In the genomic region with DNA sequence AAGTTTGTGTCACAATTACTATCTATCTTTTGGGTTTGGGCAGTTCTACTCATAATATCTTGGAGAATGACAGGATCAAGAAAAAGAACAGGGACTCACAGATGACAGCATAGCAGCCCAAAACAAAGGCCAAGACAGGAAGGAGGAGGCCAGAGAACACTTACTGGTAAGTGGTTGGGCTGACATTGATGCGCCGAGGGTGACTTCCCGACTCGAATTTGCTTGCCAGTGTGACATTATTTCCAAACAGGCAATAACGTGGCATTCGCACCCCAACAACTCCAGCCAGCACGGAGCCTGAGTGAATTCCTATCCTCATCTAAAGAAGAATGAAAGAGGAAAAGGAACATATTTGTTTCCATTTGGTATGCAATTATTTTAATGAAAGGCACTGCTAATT, we compare ENCODE assay signal across 28 cellular contexts.
"Had no signal": no experiment of that assay in that cellular context is flagged by ENCODE, and none has a peak within 500 bp of the region (broad histone marks: within the 10 kb centered on the region; RNA-seq: fewer than 3 reads in every experiment).

No MANE protein-coding gene starts in this region.

- FAIRE-seq: astrocyte, keratinocyte had no signal

- H3K36me3 ChIP-seq: brain microvascular endothelial cell, gastrocnemius medialis, lower lobe of right lung, pancreas, suprapubic skin, tibial artery, upper lobe of right lung had no signal

- H3K27ac ChIP-seq: brain microvascular endothelial cell, coronary artery, dorsolateral prefrontal cortex, gastrocnemius medialis, lower lobe of right lung, pancreas, psoas muscle, suprapubic skin, tibial artery, upper lobe of right lung, VCaP had no signal

- H3K4me3 ChIP-seq: coronary artery, dorsolateral prefrontal cortex, gastrocnemius medialis, lower lobe of right lung, mucosa of descending colon, pancreas, psoas muscle, suprapubic skin, tibial artery, upper lobe of right lung had no signal

- H3K27me3 ChIP-seq: brain microvascular endothelial cell, dorsolateral prefrontal cortex, gastrocnemius medialis, pancreas, suprapubic skin, tibial artery, upper lobe of right lung had no signal

- H3K4me1 ChIP-seq: gastrocnemius medialis, lower lobe of right lung, pancreas, psoas muscle, suprapubic skin, tibial artery, upper lobe of right lung had no signal

- DNase-seq: activated CD4-positive, alpha-beta memory T cell treated with anti-CD3 and anti-CD28 coated beads, Interleukin-2, amount 10 ng/mL, durations not matched to agents 7 days and 5 days; activated CD4-positive, alpha-beta T cell treated with anti-CD3 and anti-CD28 coated beads, Interleukin-2, amount 10 ng/mL, durations not matched to agents 24 days and 14 days; activated CD8-positive, alpha-beta memory T cell treated with anti-CD3 and anti-CD28 coated beads, Interleukin-2, amount 50 U/mL, for 48 hours; activated gamma-delta T cell; activated naive CD4-positive, alpha-beta T cell treated with anti-CD3 and anti-CD28 coated beads, Interleukin-2, amount 50 U/mL, for 16 hours; activated T-cell treated with anti-CD3 and anti-CD28 coated beads, Interleukin-2, amount 50 U/mL, for 24 hours; amniotic stem cell; brain microvascular endothelial cell; dorsolateral prefrontal cortex; effector memory CD4-positive, alpha-beta T cell; erythroblast; gastrocnemius medialis; glutamatergic neuron; lower lobe of right lung; mucosa of descending colon; nucleus accumbens; pancreas; psoas muscle; stimulated activated naive CD4-positive, alpha-beta T cell; tibial artery; upper lobe of right lung had no signal

- H3K9me3 ChIP-seq: gastrocnemius medialis, lower lobe of right lung, mucosa of descending colon, pancreas, psoas muscle, suprapubic skin, tibial artery, upper lobe of right lung had no signal

- ATAC-seq: activated CD4-positive, CD25-positive, alpha-beta regulatory T cell treated with anti-CD3 and anti-CD28 coated beads, Interleukin-2, amount 50 U/mL, for 24 hours; gastrocnemius medialis; left lobe of liver; lower lobe of right lung; mucosa of descending colon; pancreas; psoas muscle; upper lobe of right lung had no signal
